In the genomic region with DNA sequence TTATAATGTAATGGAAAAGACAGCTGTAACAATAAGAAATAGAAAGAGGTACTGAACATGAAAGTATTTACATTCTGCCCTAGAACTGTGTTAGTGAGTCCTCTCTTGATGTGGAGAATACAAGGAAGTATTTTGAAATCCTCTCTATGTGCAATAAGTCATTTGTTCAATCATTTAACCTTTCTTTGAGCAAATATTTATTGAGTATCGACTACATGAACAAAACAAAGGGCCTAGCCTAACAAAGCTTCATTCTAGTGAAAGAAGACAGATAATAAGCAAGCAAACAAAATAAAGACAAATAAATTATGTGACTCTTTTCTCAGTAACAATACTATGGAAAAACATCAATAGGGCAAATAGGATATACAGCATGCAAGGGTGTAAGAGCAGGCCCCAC, we compare ENCODE assay signal across 31 cellular contexts.
DNase-seq lines count a peak whose midpoint lies in the region; ATAC-seq and TF ChIP-seq lines count a peak whose summit lies in the region.
"Had no signal": no experiment of that assay in that cellular context is flagged by ENCODE, and none has a peak within 500 bp of the region (broad histone marks: within the 10 kb centered on the region; RNA-seq: fewer than 3 reads in every experiment).

No MANE protein-coding gene starts in this region.

- H3K27me3 Mint-ChIP-seq in activated T-helper 1 cell treated with anti-CD3 and anti-CD28 coated beads, Interleukin-12 subunit alpha, Interleukin-12 subunit beta, Interleukin-2, Interleukin-4 antibody, amounts not matched to agents 30 ng/mL and 10 ng/mL and 1 ng/mL, durations not matched to agents 14 hours and 24 hours and 36 hours (ENCODE audit: insufficient read depth): peaks cover 2% of the 10 kb centered on the region
- H3K27me3 Mint-ChIP-seq: activated CD4-positive, alpha-beta memory T cell treated with anti-CD3 and anti-CD28 coated beads for 36 hours; B cell; central memory CD8-positive, alpha-beta T cell; dendritic cell treated with granulocyte-macrophage colony-stimulating factor and Interleukin-4, amounts not matched to agents 40 ng/mL and 50 ng/mL, for 4 days; natural killer cell treated with Interleukin-12 subunit alpha and Interleukin-12 subunit beta and Interleukin-15 and Interleukin-18, amount 100 ng/mL, for 72 hours had no signal

- intact Hi-C loops in activated T-helper 1 cell treated with anti-CD3 and anti-CD28 coated beads, Interleukin-12 subunit alpha, Interleukin-12 subunit beta, Interleukin-2, Interleukin-4 antibody, amounts not matched to agents 30 ng/mL and 10 ng/mL and 1 ng/mL, durations not matched to agents 14 hours and 24 hours and 36 hours (cut with micrococcal nuclease): no loop called here

- ATAC-seq in HG02588 (IDR thresholded peaks at IDR 0.05; ENCODE audit: unreplicated experiment) (no peak), GM19455 (IDR thresholded peaks at IDR 0.05; ENCODE audit: unreplicated experiment) (no peak)
- ATAC-seq: body of pancreas; CD8-positive, alpha-beta T cell; left cardiac atrium; natural killer cell treated with Interleukin-12 subunit alpha and Interleukin-12 subunit beta and Interleukin-15 and Interleukin-18, amount 100 ng/mL, for 72 hours had no signal

- no peaks in the 10 kb centered on the region for H3K9me3 Mint-ChIP-seq in activated T-helper 1 cell treated with anti-CD3 and anti-CD28 coated beads, Interleukin-12 subunit alpha, Interleukin-12 subunit beta, Interleukin-2, Interleukin-4 antibody, amounts not matched to agents 30 ng/mL and 10 ng/mL and 1 ng/mL, durations not matched to agents 14 hours and 24 hours and 36 hours
- H3K9me3 Mint-ChIP-seq: activated CD4-positive, alpha-beta memory T cell treated with anti-CD3 and anti-CD28 coated beads for 36 hours; dendritic cell treated with granulocyte-macrophage colony-stimulating factor and Interleukin-4, amounts not matched to agents 40 ng/mL and 50 ng/mL, for 4 days; natural killer cell treated with Interleukin-12 subunit alpha and Interleukin-12 subunit beta and Interleukin-15 and Interleukin-18, amount 100 ng/mL, for 72 hours had no signal

- DNase-seq in DMS53 (lab: John Stamatoyannopoulos, UW): peak; percentile 97
- peak; percentile 99 for DNase-seq in NCI-H2029 treated with DMSO at 0.1 percent for 48 hours (lab: John Stamatoyannopoulos, UW)
- peak; percentile 100 for DNase-seq in NCI-H774 (lab: John Stamatoyannopoulos, UW)
- DNase-seq in activated T-helper 1 cell treated with anti-CD3 and anti-CD28 coated beads, Interleukin-12 subunit alpha, Interleukin-12 subunit beta, Interleukin-2, Interleukin-4 antibody, amounts not matched to agents 30 ng/mL and 10 ng/mL and 1 ng/mL, durations not matched to agents 14 hours and 24 hours and 36 hours (ENCODE audit: low spot score): no peak
- DNase-seq: ACHN; activated CD4-positive, alpha-beta memory T cell treated with anti-CD3 and anti-CD28 coated beads for 36 hours; activated CD4-positive, alpha-beta T cell treated with anti-CD3 and anti-CD28 coated beads for 1 hour; activated naive CD4-positive, alpha-beta T cell treated with Interleukin-2 at 50 U/mL for 16 hours; adrenal gland; body of pancreas; CD8-positive, alpha-beta T cell; DMS 273 treated with DMSO at 0.1 percent for 48 hours; erythroblast; HCEC 1CT; hypothalamus; immature natural killer cell; Kasumi-1; left cardiac atrium; NCI-H187; NCI-H526; SJCRH30; stimulated activated naive CD4-positive, alpha-beta T cell; SW 1271 had no signal

- H3K4me1 Mint-ChIP-seq in activated T-helper 1 cell treated with anti-CD3 and anti-CD28 coated beads, Interleukin-12 subunit alpha, Interleukin-12 subunit beta, Interleukin-2, Interleukin-4 antibody, amounts not matched to agents 30 ng/mL and 10 ng/mL and 1 ng/mL, durations not matched to agents 14 hours and 24 hours and 36 hours (ENCODE audit: low read depth): no peaks in the 10 kb centered on the region
- H3K4me1 Mint-ChIP-seq: B cell; central memory CD8-positive, alpha-beta T cell; immature natural killer cell had no signal

- H3K27ac ChIP-seq in 22Rv1: 0 out of 2 replicates have a peak overlapping the region, but pooled peaks have one; percentile 9
- H3K27ac ChIP-seq: adrenal gland, body of pancreas, SJCRH30, suprapubic skin had no signal

- no peak overlapping the region for H3K4me3 Mint-ChIP-seq in activated T-helper 1 cell treated with anti-CD3 and anti-CD28 coated beads, Interleukin-12 subunit alpha, Interleukin-12 subunit beta, Interleukin-2, Interleukin-4 antibody, amounts not matched to agents 30 ng/mL and 10 ng/mL and 1 ng/mL, durations not matched to agents 14 hours and 24 hours and 36 hours
- H3K4me3 Mint-ChIP-seq: activated CD4-positive, alpha-beta memory T cell treated with anti-CD3 and anti-CD28 coated beads for 36 hours; B cell; CD8-positive, alpha-beta T cell; central memory CD8-positive, alpha-beta T cell; dendritic cell treated with granulocyte-macrophage colony-stimulating factor and Interleukin-4, amounts not matched to agents 40 ng/mL and 50 ng/mL, for 4 days; immature natural killer cell; natural killer cell treated with Interleukin-12 subunit alpha and Interleukin-12 subunit beta and Interleukin-15 and Interleukin-18, amount 100 ng/mL, for 72 hours had no signal

- no peak for TF ChIP-seq CTCF in 22Rv1 (IDR thresholded peaks at IDR 0.05)

- H3K36me3 Mint-ChIP-seq in activated T-helper 1 cell treated with anti-CD3 and anti-CD28 coated beads, Interleukin-12 subunit alpha, Interleukin-12 subunit beta, Interleukin-2, Interleukin-4 antibody, amounts not matched to agents 30 ng/mL and 10 ng/mL and 1 ng/mL, durations not matched to agents 14 hours and 24 hours and 36 hours (ENCODE audit: low read depth): no peaks in the 10 kb centered on the region
- H3K36me3 Mint-ChIP-seq: activated CD4-positive, alpha-beta memory T cell treated with anti-CD3 and anti-CD28 coated beads for 36 hours; CD8-positive, alpha-beta T cell; immature natural killer cell; natural killer cell treated with Interleukin-12 subunit alpha and Interleukin-12 subunit beta and Interleukin-15 and Interleukin-18, amount 100 ng/mL, for 72 hours had no signal

- H3K27ac Mint-ChIP-seq in activated T-helper 1 cell treated with anti-CD3 and anti-CD28 coated beads, Interleukin-12 subunit alpha, Interleukin-12 subunit beta, Interleukin-2, Interleukin-4 antibody, amounts not matched to agents 30 ng/mL and 10 ng/mL and 1 ng/mL, durations not matched to agents 14 hours and 24 hours and 36 hours: no peak overlapping the region
- H3K27ac Mint-ChIP-seq: activated CD4-positive, alpha-beta memory T cell treated with anti-CD3 and anti-CD28 coated beads for 36 hours; B cell; CD8-positive, alpha-beta T cell; dendritic cell treated with granulocyte-macrophage colony-stimulating factor and Interleukin-4, amounts not matched to agents 40 ng/mL and 50 ng/mL, for 4 days; immature natural killer cell; natural killer cell treated with Interleukin-12 subunit alpha and Interleukin-12 subunit beta and Interleukin-15 and Interleukin-18, amount 100 ng/mL, for 72 hours had no signal
